In the genomic region with DNA sequence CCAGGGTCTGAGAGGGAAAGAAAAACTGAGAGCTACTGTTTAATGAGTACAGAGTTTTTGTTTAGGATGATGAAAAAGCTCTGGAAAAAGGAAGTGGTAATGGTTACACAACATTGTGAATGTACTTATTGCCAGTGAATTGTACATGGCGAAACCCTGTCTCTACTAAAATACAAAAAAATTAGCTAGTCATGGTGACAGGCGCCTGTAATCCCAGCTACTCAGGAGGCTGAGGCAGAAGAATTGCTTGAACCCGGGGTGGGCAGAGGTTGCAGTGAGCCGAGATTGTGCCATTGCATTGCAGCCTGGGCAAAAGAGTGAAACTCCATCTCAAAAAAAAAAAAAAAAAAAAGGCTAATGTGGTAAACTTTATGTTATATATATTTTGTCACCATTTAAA, we compare ENCODE assay signal across 21 cellular contexts.
A peak's percentile ranks its signal among the peaks of the same experiment; 100 is the strongest.
DNase-seq lines count a peak whose midpoint lies in the region; ATAC-seq and TF ChIP-seq lines count a peak whose summit lies in the region.
"Had no signal": no experiment of that assay in that cellular context is flagged by ENCODE, and none has a peak within 500 bp of the region (broad histone marks: within the 10 kb centered on the region; RNA-seq: fewer than 3 reads in every experiment).

No MANE protein-coding gene starts in this region.

- no peak overlapping the region for H2BK5ac ChIP-seq in mesendoderm (ENCODE audit: low read length)

- no peaks in the 10 kb centered on the region for H3K79me1 ChIP-seq in mesendoderm (ENCODE audit: low read length)

- no peak overlapping the region for H4K5ac ChIP-seq in mesendoderm (ENCODE audit: low read length)

- 91 to 93% methylated on average over 4 of the region's 4 CpGs for WGBS in GM23248 (ENCODE audit: low coverage in 1 of 2, low lambda C conversion rate in 2 of 2, missing lambda C conversion rate in 2 of 2), 2 experiments
- WGBS in mammary epithelial cell (ENCODE audit: low coverage, missing lambda C conversion rate): 93% methylated on average over 3 of the region's 4 CpGs
- no CpG with 5 or more reads among the region's 4 CpGs for WGBS in mesendoderm (ENCODE audit: extremely low coverage, insufficient coverage, low lambda C conversion rate)

- no TSS peak for BruUV-seq in mammary epithelial cell (replicated peaks; lab: Mats Ljungman, UMichigan)
- no TSS peak for BruUV-seq in PC-9 (replicated peaks; lab: Mats Ljungman, UMichigan)

- CTCF ChIA-PET in mammary epithelial cell (lab: Charles Lee; ENCODE audit: low non-redundant PET): no interaction called here
- CTCF ChIA-PET in naive thymus-derived CD4-positive, alpha-beta T cell (lab: Charles Lee): no interaction called here
- CTCF ChIA-PET in PC-9 (lab: Charles Lee): no interaction called here

- H3K9ac ChIP-seq in GM23248 (no peak overlapping the region), mammary epithelial cell (ENCODE audit: insufficient read depth, low read length) (no peak overlapping the region), mesendoderm (ENCODE audit: low read length) (no peak overlapping the region)

- H2BK15ac ChIP-seq in mesendoderm (replicated peaks; ENCODE audit: low read depth): no peak overlapping the region

- no peaks in the 10 kb centered on the region for H3K9me3 Mint-ChIP-seq in naive thymus-derived CD4-positive, alpha-beta T cell
- H3K9me3 Mint-ChIP-seq: endodermal cell; H9; stimulated activated naive CD8-positive, alpha-beta T cell treated with anti-CD3 and anti-CD28 coated beads, Interleukin-15, Interleukin-2, amounts not matched to agents 100 ng/mL and 50 ng/mL, for 24 hours had no signal

- no peak overlapping the region for H2BK120ac ChIP-seq in mesendoderm (ENCODE audit: low read depth, low read length)

- dilution Hi-C loops in mammary epithelial cell (cut with HindIII; ENCODE audit: low sequenced_read_pairs): no loop called here

- peaks cover 12 to 61% (median 38%) of the 10 kb centered on the region in 5 donors for H3K36me3 Mint-ChIP-seq in naive thymus-derived CD4-positive, alpha-beta T cell

- H3K4me3 Mint-ChIP-seq in naive thymus-derived CD4-positive, alpha-beta T cell: no peak overlapping the region
- H3K4me3 Mint-ChIP-seq: endodermal cell; H9; stimulated activated naive CD8-positive, alpha-beta T cell treated with anti-CD3 and anti-CD28 coated beads, Interleukin-15, Interleukin-2, amounts not matched to agents 100 ng/mL and 50 ng/mL, for 24 hours had no signal

- no peak overlapping the region for H3K56ac ChIP-seq in mesendoderm (ENCODE audit: low read length)

- TF ChIP-seq CTCF in mammary epithelial cell (conservative IDR thresholded peaks at IDR 0.05 in 1 of 2, IDR thresholded peaks at IDR 0.05 in 1 of 2; ENCODE audit: extremely low read depth in 1 of 2, insufficient read depth in 1 of 2, low read depth in 1 of 2, low read length in 2 of 2): no peak
- TF ChIP-seq CTCF in PC-9 (conservative IDR thresholded peaks at IDR 0.05): no peak

- no peak overlapping the region for H3K23ac ChIP-seq in mesendoderm (ENCODE audit: low read length)

- no peak overlapping the region for H2AK5ac ChIP-seq in mesendoderm (ENCODE audit: low read length)

- intact Hi-C loops in mammary epithelial cell (cut with micrococcal nuclease) (no loop called here), PC-9 (cut with micrococcal nuclease; ENCODE audit: unreplicated experiment) (no loop called here)
- intact Hi-C loops in naive thymus-derived CD4-positive, alpha-beta T cell (cut with micrococcal nuclease): no loop called here

- in situ Hi-C loops in GM23248 (cut with MboI) (no loop called here), mammary epithelial cell (cut with MboI; ENCODE audit: low sequenced_read_pairs in 2 of 2) (no loop called here)

- peak; percentile 60 for ATAC-seq in naive thymus-derived CD4-positive, alpha-beta T cell
- ATAC-seq: right cardiac atrium had no signal

- H4K20me1 ChIP-seq in GM23248 (ENCODE audit: insufficient read depth) (no peaks in the 10 kb centered on the region), mammary epithelial cell (ENCODE audit: insufficient read depth, low read length) (no peaks in the 10 kb centered on the region), PC-9 (ENCODE audit: insufficient read depth) (no peaks in the 10 kb centered on the region)

- H3K27me3 ChIP-seq in GM23248 (replicated peaks; ENCODE audit: insufficient read depth) (no peaks in the 10 kb centered on the region), mammary epithelial cell (ENCODE audit: insufficient read depth, low read length) (no peaks in the 10 kb centered on the region), mesendoderm (ENCODE audit: insufficient read depth, low read length, poor library complexity) (no peaks in the 10 kb centered on the region), PC-9 (ENCODE audit: insufficient read depth, low read depth) (no peaks in the 10 kb centered on the region)
- no peaks in the 10 kb centered on the region for H3K27me3 ChIP-seq in naive thymus-derived CD4-positive, alpha-beta T cell (ENCODE audit: control insufficient read depth in 2 of 2, insufficient read depth in 2 of 2, low read length in 2 of 2)
- H3K27me3 ChIP-seq: upper lobe of left lung had no signal

- no peak overlapping the region for H3K4me3 ChIP-seq in GM23248
- no peak overlapping the region for H3K4me3 ChIP-seq in mammary epithelial cell (replicated peaks in 1 of 3; ENCODE audit: insufficient read depth in 1 of 3, low read depth in 2 of 3, low read length in 3 of 3)
- H3K4me3 ChIP-seq in naive thymus-derived CD4-positive, alpha-beta T cell (ENCODE audit: low read length): no peak overlapping the region
- H3K4me3 ChIP-seq in mesendoderm (ENCODE audit: low read length): no peak overlapping the region
- no peak overlapping the region for H3K4me3 ChIP-seq in PC-9
- H3K4me3 ChIP-seq: upper lobe of left lung had no signal

- no peaks in the 10 kb centered on the region for H3K4me1 ChIP-seq in GM23248 (ENCODE audit: insufficient read depth)
- H3K4me1 ChIP-seq in mammary epithelial cell (ENCODE audit: insufficient read depth, low read length): no peaks in the 10 kb centered on the region
- no peaks in the 10 kb centered on the region for H3K4me1 ChIP-seq in naive thymus-derived CD4-positive, alpha-beta T cell (ENCODE audit: control insufficient read depth in 2 of 2, insufficient read depth in 2 of 2, low read length in 2 of 2)
- no peaks in the 10 kb centered on the region for H3K4me1 ChIP-seq in mesendoderm (ENCODE audit: control insufficient read depth, low read depth, low read length)
- no peaks in the 10 kb centered on the region for H3K4me1 ChIP-seq in PC-9 (replicated peaks; ENCODE audit: insufficient read depth)
- H3K4me1 ChIP-seq: upper lobe of left lung had no signal

- POLR2A ChIA-PET in naive thymus-derived CD4-positive, alpha-beta T cell (lab: Charles Lee): no interaction called here
- POLR2A ChIA-PET in PC-9 (lab: Charles Lee; ENCODE audit: unreplicated experiment): no interaction called here

- peaks cover 9% of the 10 kb centered on the region; the same call in 1 of the 2 replicates for H3K36me3 ChIP-seq in GM23248 (ENCODE audit: low read depth)
- peaks cover 11% of the 10 kb centered on the region for H3K36me3 ChIP-seq in mammary epithelial cell (ENCODE audit: insufficient read depth, low read length)
- H3K36me3 ChIP-seq in naive thymus-derived CD4-positive, alpha-beta T cell (ENCODE audit: control insufficient read depth in 2 of 3, insufficient read depth in 3 of 3, low read length in 3 of 3): peaks cover 0 to 14% (median 0%) of the 10 kb centered on the region in 3 experiments
- H3K36me3 ChIP-seq in mesendoderm (ENCODE audit: control insufficient read depth, insufficient read depth, low read length): no peaks in the 10 kb centered on the region
- no peaks in the 10 kb centered on the region for H3K36me3 ChIP-seq in PC-9 (ENCODE audit: low read depth)
- H3K36me3 ChIP-seq: upper lobe of left lung had no signal

- no peaks in the 10 kb centered on the region for H3K27me3 Mint-ChIP-seq in naive thymus-derived CD4-positive, alpha-beta T cell
- H3K27me3 Mint-ChIP-seq: stimulated activated naive CD8-positive, alpha-beta T cell treated with anti-CD3 and anti-CD28 coated beads, Interleukin-15, Interleukin-2, amounts not matched to agents 100 ng/mL and 50 ng/mL, for 24 hours had no signal

- H2AFZ ChIP-seq in GM23248: no peak overlapping the region
- H2AFZ ChIP-seq in mammary epithelial cell (ENCODE audit: low read depth, low read length): no peak overlapping the region
- H2AFZ ChIP-seq in PC-9: no peak overlapping the region

- H4K8ac ChIP-seq in mesendoderm (ENCODE audit: low read depth, low read length): no peak overlapping the region

- no peak overlapping the region for H3K27ac Mint-ChIP-seq in naive thymus-derived CD4-positive, alpha-beta T cell
- H3K27ac Mint-ChIP-seq: endodermal cell; H9; stimulated activated naive CD8-positive, alpha-beta T cell treated with anti-CD3 and anti-CD28 coated beads, Interleukin-15, Interleukin-2, amounts not matched to agents 100 ng/mL and 50 ng/mL, for 24 hours had no signal

- H3K4me2 ChIP-seq in GM23248 (ENCODE audit: unreplicated experiment): no peak overlapping the region
- H3K4me2 ChIP-seq in mammary epithelial cell (ENCODE audit: insufficient read depth, low read depth, low read length): no peak overlapping the region
- no peak overlapping the region for H3K4me2 ChIP-seq in mesendoderm (ENCODE audit: low read length)
- H3K4me2 ChIP-seq in PC-9: no peak overlapping the region

- H3K4me1 Mint-ChIP-seq in naive thymus-derived CD4-positive, alpha-beta T cell: peaks cover 0 to 12% (median 0%) of the 10 kb centered on the region in 7 donors
- H3K4me1 Mint-ChIP-seq: endodermal cell had no signal

- H3K27ac ChIP-seq in GM23248: no peak overlapping the region
- H3K27ac ChIP-seq in mammary epithelial cell (ENCODE audit: insufficient read depth, low read depth, low read length): no peak overlapping the region
- H3K27ac ChIP-seq in naive thymus-derived CD4-positive, alpha-beta T cell (ENCODE audit: low read depth, low read length): no peak overlapping the region
- no peak overlapping the region for H3K27ac ChIP-seq in mesendoderm (ENCODE audit: low read depth, low read length)
- no peak overlapping the region for H3K27ac ChIP-seq in PC-9

- H3F3A ChIP-seq in GM23248 (ENCODE audit: insufficient read depth) (no peaks in the 10 kb centered on the region), PC-9 (ENCODE audit: insufficient read depth, low read depth) (no peaks in the 10 kb centered on the region)

- no peak overlapping the region for H3K18ac ChIP-seq in mesendoderm (ENCODE audit: low read length)

- DNase-seq in GM23248 (peak; percentile 12), NOMO-1 (lab: John Stamatoyannopoulos, UW; ENCODE audit: unreplicated experiment in 2 of 2) (peak; percentile 68 to 96), mammary epithelial cell (peak; percentile 17), NCI-H446 (lab: John Stamatoyannopoulos, UW) (no peak), mesendoderm (no peak), PC-9 (no peak)
- no peak for DNase-seq in naive thymus-derived CD4-positive, alpha-beta T cell
- DNase-seq: activated CD4-positive, alpha-beta T cell treated with anti-CD3 and anti-CD28 coated beads for 48 hours; activated effector memory CD4-positive, alpha-beta T cell treated with anti-CD3 and anti-CD28 coated beads, Interleukin-2, amount 50 U/mL, for 16 hours; COR-L47; endodermal cell; H9; hypothalamus; kidney glomerular epithelial cell; NCI-H1105; NCI-H526 treated with DMSO at 0.1 percent for 48 hours; nucleus accumbens; right cardiac atrium; SW 1271 had no signal

- H3K9me2 ChIP-seq in GM23248 (ENCODE audit: insufficient read depth) (no peaks in the 10 kb centered on the region), PC-9 (ENCODE audit: insufficient read depth) (no peaks in the 10 kb centered on the region)

- no peak overlapping the region for H3K4ac ChIP-seq in mesendoderm (ENCODE audit: low read depth, low read length)

- H3K9me3 ChIP-seq in GM23248 (ENCODE audit: low read depth) (no peaks in the 10 kb centered on the region), mammary epithelial cell (replicated peaks; ENCODE audit: insufficient read depth, low read length) (no peaks in the 10 kb centered on the region), PC-9 (ENCODE audit: insufficient read depth, low read depth) (no peaks in the 10 kb centered on the region)
- H3K9me3 ChIP-seq in naive thymus-derived CD4-positive, alpha-beta T cell (ENCODE audit: control insufficient read depth in 2 of 3, low read length in 3 of 3): no peaks in the 10 kb centered on the region
- H3K9me3 ChIP-seq: upper lobe of left lung had no signal

- no peaks in the 10 kb centered on the region for H3K79me2 ChIP-seq in GM23248 (ENCODE audit: insufficient read depth)
- no peaks in the 10 kb centered on the region for H3K79me2 ChIP-seq in mammary epithelial cell (ENCODE audit: insufficient read depth, low read length)
- no peaks in the 10 kb centered on the region for H3K79me2 ChIP-seq in mesendoderm (ENCODE audit: control insufficient read depth, insufficient read depth, low read length)
- H3K79me2 ChIP-seq in PC-9 (ENCODE audit: low read depth): no peaks in the 10 kb centered on the region

Comparison
In these comparisons a context has a peak if more than half of its experiments do, and no peak if none do; other contexts are left out.
1. DNase-seq: peak in GM23248 (single experiment), NOMO-1 (2 of 2) and mammary epithelial cell (single experiment); none in naive thymus-derived CD4-positive, alpha-beta T cell (0 of 9), NCI-H446 (0 of 2), mesendoderm (single experiment) and PC-9 (0 of 2).